19 cellular contexts compared by ENCODE assay signal in the genomic region with DNA sequence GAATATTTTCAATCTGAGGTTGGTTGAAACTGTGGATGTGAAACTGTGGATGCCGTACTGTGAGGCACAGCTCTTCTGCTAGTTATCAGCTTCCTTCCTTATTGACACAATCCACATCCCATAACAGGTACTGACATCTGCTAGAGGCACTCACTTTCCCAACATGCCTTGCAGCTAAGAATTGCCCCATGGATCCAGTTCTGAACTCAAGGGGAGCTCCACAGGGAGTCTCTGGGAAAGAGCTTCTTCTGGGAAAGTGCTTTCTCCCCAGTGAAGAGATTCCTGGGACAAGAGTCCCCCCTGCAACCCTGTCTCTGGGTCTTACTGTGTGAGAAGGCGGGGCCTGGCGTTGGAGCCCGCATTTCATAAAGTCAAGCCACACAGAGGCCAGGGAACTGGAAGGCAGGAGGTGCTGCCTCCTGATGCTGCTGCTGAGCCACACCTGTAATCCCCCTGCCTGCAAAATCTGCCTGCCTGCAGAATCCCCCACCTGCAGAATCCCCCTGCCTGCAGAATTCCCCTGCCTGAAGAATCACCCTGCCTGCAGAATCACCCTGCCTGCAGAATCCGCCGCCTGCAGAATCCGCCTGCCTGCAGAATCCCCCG.
"Had no signal": no experiment of that assay in that cellular context is flagged by ENCODE, and none has a peak within 500 bp of the region (broad histone marks: within the 10 kb centered on the region; RNA-seq: fewer than 3 reads in every experiment).

No MANE protein-coding gene starts in this region.

- ATAC-seq: gastroesophageal sphincter; lower lobe of right lung; natural killer cell treated with Interleukin-12 subunit alpha and Interleukin-12 subunit beta and Interleukin-15 and Interleukin-18, amount 100 ng/mL, for 72 hours; sciatic nerve had no signal

- H3K4me3 Mint-ChIP-seq: dendritic cell treated with granulocyte-macrophage colony-stimulating factor and Interleukin-4, amounts not matched to agents 40 ng/mL and 50 ng/mL, for 4 days; memory B cell; natural killer cell treated with Interleukin-12 subunit alpha and Interleukin-12 subunit beta and Interleukin-15 and Interleukin-18, amount 100 ng/mL, for 72 hours; type B pancreatic cell had no signal

- H3K9me3 ChIP-seq: esophagus squamous epithelium, gastroesophageal sphincter, left ventricle myocardium inferior, lower lobe of right lung, psoas muscle, stomach, uterus had no signal

- FAIRE-seq: colon, kidney had no signal

- H3K4me1 Mint-ChIP-seq: memory B cell had no signal

- DNase-seq: esophagus squamous epithelium; glutamatergic neuron; kidney; lower lobe of right lung; midbrain; psoas muscle; stimulated activated CD4-positive, alpha-beta T cell treated with anti-CD3 and anti-CD28 coated beads, Interleukin-12 subunit alpha, Interleukin-12 subunit beta, amount 100 ng/mL, for 4 hours; stimulated activated naive CD4-positive, alpha-beta T cell; stomach; uterus had no signal

- H3K27ac Mint-ChIP-seq: dendritic cell treated with granulocyte-macrophage colony-stimulating factor and Interleukin-4, amounts not matched to agents 40 ng/mL and 50 ng/mL, for 4 days; memory B cell; natural killer cell treated with Interleukin-12 subunit alpha and Interleukin-12 subunit beta and Interleukin-15 and Interleukin-18, amount 100 ng/mL, for 72 hours; type B pancreatic cell had no signal

- H3K36me3 Mint-ChIP-seq: memory B cell; natural killer cell treated with Interleukin-12 subunit alpha and Interleukin-12 subunit beta and Interleukin-15 and Interleukin-18, amount 100 ng/mL, for 72 hours; type B pancreatic cell had no signal

- H3K4me1 ChIP-seq: esophagus squamous epithelium, lower lobe of right lung, psoas muscle, stomach, uterus had no signal

- H3K36me3 ChIP-seq: esophagus squamous epithelium, gastroesophageal sphincter, left ventricle myocardium inferior, lower lobe of right lung, stomach, uterus had no signal

- H3K4me3 ChIP-seq: esophagus squamous epithelium, gastroesophageal sphincter, left ventricle myocardium inferior, lower lobe of right lung, psoas muscle, skin epidermis, stomach, uterus had no signal

- H3K27ac ChIP-seq: esophagus squamous epithelium, gastroesophageal sphincter, left ventricle myocardium inferior, lower lobe of right lung, psoas muscle, skin epidermis, stomach, uterus had no signal

- H3K9me3 Mint-ChIP-seq: memory B cell; natural killer cell treated with Interleukin-12 subunit alpha and Interleukin-12 subunit beta and Interleukin-15 and Interleukin-18, amount 100 ng/mL, for 72 hours; type B pancreatic cell had no signal
